Comparison of ENCODE assay signal across 36 cellular contexts in the genomic region with DNA sequence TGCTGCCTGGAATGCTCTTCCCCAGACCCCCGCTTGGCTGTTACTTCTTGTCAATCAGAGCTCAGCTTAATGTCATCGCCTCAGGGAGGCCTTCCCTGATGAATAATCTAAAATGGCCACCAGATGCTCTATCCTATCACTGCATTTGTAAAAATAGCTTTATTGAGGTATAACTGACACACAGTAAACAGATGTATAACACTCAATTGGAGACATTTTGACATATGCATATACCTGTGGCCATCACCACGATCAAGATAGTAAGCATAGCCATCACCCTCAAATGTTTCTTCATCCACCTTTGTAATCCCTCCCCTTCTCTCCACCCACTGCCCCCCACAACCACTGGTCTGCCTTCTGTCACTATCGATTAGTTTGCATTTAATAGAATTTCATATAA. TPM values are rescaled to one million over a fixed set of nuclear protein-coding genes. Genes with fewer than 3 reads are reported as not detected.
DNase-seq lines count a peak whose midpoint lies in the region; ATAC-seq, FAIRE-seq and TF ChIP-seq lines count a peak whose summit lies in the region.
"Had no signal": no experiment of that assay in that cellular context is flagged by ENCODE, and none has a peak within 500 bp of the region (broad histone marks: within the 10 kb centered on the region; RNA-seq: fewer than 3 reads in every experiment).

No MANE protein-coding gene starts in this region.

- DNase-seq in NCI-H82 (lab: John Stamatoyannopoulos, UW): peak; percentile 34
- DNase-seq in NCI-H82 treated with DMSO at 0.1 percent for 48 hours (lab: John Stamatoyannopoulos, UW; ENCODE audit: unreplicated experiment): no peak
- DNase-seq in SK-N-SH: peak; percentile 61
- peak; percentile 51 for DNase-seq in SK-N-DZ (ENCODE audit: low spot score)
- DNase-seq in hippocampal formation (lab: John Stamatoyannopoulos, UW): no peak
- no peak for DNase-seq in HTR-8/SVneo (ENCODE audit: insufficient read length, low spot score)
- DNase-seq: 8988T; ACHN; AML-193; BE2C; C1 segment of cervical spinal cord; Caco-2; Calu3; CD4-positive, alpha-beta memory T cell; CD4-positive, alpha-beta T cell; CD4-positive, CD25-positive, alpha-beta regulatory T cell; CD8-positive, alpha-beta memory T cell; CD8-positive, alpha-beta T cell; COR-L47; DMS 273 treated with DMSO at 0.1 percent for 48 hours; DMS153; DMS79; DMS79 treated with DMSO at 0.1 percent for 48 hours; DND-41; EL had no signal

- peak overlapping the region in 1 of 2 experiments; percentile 53; a peak in 2 of 4 replicates for H3K27ac ChIP-seq in SK-N-SH (ENCODE audit: low read depth in 2 of 2, low read length in 1 of 2)
- H3K27ac ChIP-seq: 22Rv1; A549; BLaER1; BLaER1 treated with 17β-estradiol and CSF1 and Interleukin-3, amounts not matched to agents 10 nM and 100 nM; C4-2B had no signal

- no peak for ATAC-seq in SK-N-SH treated with all-trans-retinoic acid at 6 μM for 48 hours
- ATAC-seq: A549; CD8-positive, alpha-beta T cell had no signal

- no peak overlapping the region for H3K4me2 ChIP-seq in SK-N-SH
- H3K4me2 ChIP-seq: A549; BLaER1; BLaER1 treated with 17β-estradiol and CSF1 and Interleukin-3, amounts not matched to agents 10 nM and 100 nM had no signal

- peaks cover 26% of the 10 kb centered on the region for H3K27me3 Mint-ChIP-seq in brain
- H3K27me3 Mint-ChIP-seq: CD4-positive, CD25-positive, alpha-beta regulatory T cell had no signal

- CTCF ChIA-PET in SK-N-SH (lab: Yijun Ruan, JAX): interaction anchor here (1.6 to 2.4 kb wide), 3 partner anchors 14 to 342 kb away, joined by 5 to 15 read pairs (median 5); no protein-coding TSS in a partner anchor

- TF ChIP-seq RAD21 in SK-N-SH (IDR thresholded peaks at IDR 0.05; ENCODE audit: low read length): no peak

- no peaks in the 10 kb centered on the region for H3K36me3 ChIP-seq in SK-N-SH (replicated peaks in 1 of 2; ENCODE audit: control insufficient read depth in 1 of 2, insufficient read depth in 2 of 2, low read length in 1 of 2)
- H3K36me3 ChIP-seq: BE2C; BLaER1; BLaER1 treated with 17β-estradiol and CSF1 and Interleukin-3, amounts not matched to agents 10 nM and 100 nM had no signal

- no peak overlapping the region for H3K9ac ChIP-seq in SK-N-SH
- H3K9ac ChIP-seq: BLaER1; BLaER1 treated with 17β-estradiol and CSF1 and Interleukin-3, amounts not matched to agents 10 nM and 100 nM had no signal

- peaks cover 0 to 24% of the 10 kb centered on the region in 2 experiments; a peak in 1 of 4 replicates for H3K4me1 ChIP-seq in SK-N-SH (ENCODE audit: control insufficient read depth in 1 of 2, insufficient read depth in 2 of 2, low read depth in 1 of 2, low read length in 1 of 2)
- H3K4me1 ChIP-seq: A549; BE2C; BLaER1; BLaER1 treated with 17β-estradiol and CSF1 and Interleukin-3, amounts not matched to agents 10 nM and 100 nM had no signal

- no peaks in the 10 kb centered on the region; the same call in 1 of the 2 replicates for H3K27me3 ChIP-seq in SK-N-SH (ENCODE audit: insufficient read depth)
- H3K27me3 ChIP-seq: BE2C; BLaER1; BLaER1 treated with 17β-estradiol and CSF1 and Interleukin-3, amounts not matched to agents 10 nM and 100 nM had no signal

- TF ChIP-seq CTCF in SK-N-SH (IDR thresholded peaks at IDR 0.05) (no peak), brain (conservative IDR thresholded peaks at IDR 0.05) (no peak)

- TF ChIP-seq EP300 in SK-N-SH (IDR thresholded peaks at IDR 0.05; ENCODE audit: borderline replicate concordance in 1 of 2, low read depth in 1 of 2, low read length in 1 of 2): no peak

- no peaks in the 10 kb centered on the region for H3K9me3 ChIP-seq in SK-N-SH
- H3K9me3 ChIP-seq: BE2C, BLaER1 had no signal

- no peaks in the 10 kb centered on the region for H4K20me1 ChIP-seq in SK-N-SH (ENCODE audit: insufficient read depth)
- H4K20me1 ChIP-seq: BLaER1; BLaER1 treated with 17β-estradiol and CSF1 and Interleukin-3, amounts not matched to agents 10 nM and 100 nM had no signal

- H3K9me3 Mint-ChIP-seq in brain: peaks cover 7 to 22% (median 9%) of the 10 kb centered on the region in 5 experiments

- peaks cover 31% of the 10 kb centered on the region for H3K4me1 Mint-ChIP-seq in brain
- H3K4me1 Mint-ChIP-seq: B cell; CD14-positive monocyte; CD4-positive, alpha-beta memory T cell; CD4-positive, CD25-positive, alpha-beta regulatory T cell had no signal

- no peak overlapping the region for H3K4me3 Mint-ChIP-seq in brain
- H3K4me3 Mint-ChIP-seq: B cell; CD14-positive monocyte; CD4-positive, alpha-beta T cell; CD4-positive, CD25-positive, alpha-beta regulatory T cell; CD8-positive, alpha-beta memory T cell; CD8-positive, alpha-beta T cell had no signal

- H3K9me2 ChIP-seq in SK-N-SH: no peaks in the 10 kb centered on the region

- no peak for FAIRE-seq in HTR-8/SVneo (lab: Jason Lieb, UNC)
- FAIRE-seq: A204.1, A549, D721Med had no signal

- no peak overlapping the region for H3K4me3 ChIP-seq in SK-N-SH (ENCODE audit: low read depth in 2 of 2, low read length in 1 of 2)
- H3K4me3 ChIP-seq: A549; BLaER1; BLaER1 treated with 17β-estradiol and CSF1 and Interleukin-3, amounts not matched to agents 10 nM and 100 nM had no signal

- H3K36me3 Mint-ChIP-seq in brain: no peaks in the 10 kb centered on the region
- H3K36me3 Mint-ChIP-seq: CD14-positive monocyte; CD4-positive, alpha-beta memory T cell; CD4-positive, CD25-positive, alpha-beta regulatory T cell; CD8-positive, alpha-beta memory T cell; CD8-positive, alpha-beta T cell had no signal

- H3K79me2 ChIP-seq in SK-N-SH (ENCODE audit: insufficient read depth): no peaks in the 10 kb centered on the region

- no peaks in the 10 kb centered on the region for H3F3A ChIP-seq in SK-N-SH (replicated peaks; ENCODE audit: insufficient read depth)

- POLR2A ChIA-PET in SK-N-SH (lab: Yijun Ruan, JAX): interaction anchor here (1.0 to 3.7 kb wide), 2 partner anchors 14 to 126 kb away, joined by 3 to 13 read pairs; no protein-coding TSS in a partner anchor

- H3K27ac Mint-ChIP-seq in brain: peak overlapping the region in 3 of 5 experiments; percentile 18 to 54 (median 32)
- H3K27ac Mint-ChIP-seq: B cell; CD4-positive, alpha-beta memory T cell; CD4-positive, alpha-beta T cell; CD4-positive, CD25-positive, alpha-beta regulatory T cell; CD8-positive, alpha-beta memory T cell; CD8-positive, alpha-beta T cell had no signal

- H2AFZ ChIP-seq in SK-N-SH (ENCODE audit: low read depth): no peak overlapping the region

- 31% methylated on average over 4 of the region's 4 CpGs for WGBS in SK-N-SH (ENCODE audit: low lambda C conversion rate)

TF ChIP-seq in SK-N-SH, 30 proteins besides CTCF, POLR2A, EP300 and RAD21:
- TF ChIP-seq NFIC (IDR thresholded peaks at IDR 0.05; ENCODE audit: borderline replicate concordance) (no peak), TAF1 (IDR thresholded peaks at IDR 0.05; ENCODE audit: borderline replicate concordance, low read depth, low read length) (no peak), GATA2 (CRISPR knock-in tag; IDR thresholded peaks at IDR 0.05) (peak; percentile 61), SMC3 (IDR thresholded peaks at IDR 0.05; ENCODE audit: low read depth, low read length) (no peak)

TF ChIP-seq in SK-N-SH treated with all-trans-retinoic acid at 6 μM for 48 hours, 23 proteins besides CTCF, POLR2A, EP300 and RAD21 (continues in another document):
- TF ChIP-seq ZFP30 (CRISPR knock-in tag; IDR thresholded peaks at IDR 0.05) (no peak), ZFP3 (CRISPR knock-in tag; IDR thresholded peaks at IDR 0.05) (no peak), ZNF565 (CRISPR knock-in tag; conservative IDR thresholded peaks at IDR 0.05; ENCODE audit: low read depth) (no peak), TCF4 (CRISPR knock-in tag; IDR thresholded peaks at IDR 0.05; ENCODE audit: borderline replicate concordance) (no peak), ARNTL (CRISPR knock-in tag; IDR thresholded peaks at IDR 0.05; ENCODE audit: borderline replicate concordance, low read depth) (no peak), RARB (CRISPR knock-in tag; IDR thresholded peaks at IDR 0.05) (no peak), ZNF70 (CRISPR knock-in tag; IDR thresholded peaks at IDR 0.05) (no peak)
- TF ChIP-seq, protein P1, sequence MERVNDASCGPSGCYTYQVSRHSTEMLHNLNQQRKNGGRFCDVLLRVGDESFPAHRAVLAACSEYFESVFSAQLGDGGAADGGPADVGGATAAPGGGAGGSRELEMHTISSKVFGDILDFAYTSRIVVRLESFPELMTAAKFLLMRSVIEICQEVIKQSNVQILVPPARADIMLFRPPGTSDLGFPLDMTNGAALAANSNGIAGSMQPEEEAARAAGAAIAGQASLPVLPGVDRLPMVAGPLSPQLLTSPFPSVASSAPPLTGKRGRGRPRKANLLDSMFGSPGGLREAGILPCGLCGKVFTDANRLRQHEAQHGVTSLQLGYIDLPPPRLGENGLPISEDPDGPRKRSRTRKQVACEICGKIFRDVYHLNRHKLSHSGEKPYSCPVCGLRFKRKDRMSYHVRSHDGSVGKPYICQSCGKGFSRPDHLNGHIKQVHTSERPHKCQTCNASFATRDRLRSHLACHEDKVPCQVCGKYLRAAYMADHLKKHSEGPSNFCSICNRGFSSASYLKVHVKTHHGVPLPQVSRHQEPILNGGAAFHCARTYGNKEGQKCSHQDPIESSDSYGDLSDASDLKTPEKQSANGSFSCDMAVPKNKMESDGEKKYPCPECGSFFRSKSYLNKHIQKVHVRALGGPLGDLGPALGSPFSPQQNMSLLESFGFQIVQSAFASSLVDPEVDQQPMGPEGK (CRISPR knock-in tag; IDR thresholded peaks at IDR 0.05; ENCODE audit: borderline replicate concordance): no peak
- TF ChIP-seq, protein P2, sequence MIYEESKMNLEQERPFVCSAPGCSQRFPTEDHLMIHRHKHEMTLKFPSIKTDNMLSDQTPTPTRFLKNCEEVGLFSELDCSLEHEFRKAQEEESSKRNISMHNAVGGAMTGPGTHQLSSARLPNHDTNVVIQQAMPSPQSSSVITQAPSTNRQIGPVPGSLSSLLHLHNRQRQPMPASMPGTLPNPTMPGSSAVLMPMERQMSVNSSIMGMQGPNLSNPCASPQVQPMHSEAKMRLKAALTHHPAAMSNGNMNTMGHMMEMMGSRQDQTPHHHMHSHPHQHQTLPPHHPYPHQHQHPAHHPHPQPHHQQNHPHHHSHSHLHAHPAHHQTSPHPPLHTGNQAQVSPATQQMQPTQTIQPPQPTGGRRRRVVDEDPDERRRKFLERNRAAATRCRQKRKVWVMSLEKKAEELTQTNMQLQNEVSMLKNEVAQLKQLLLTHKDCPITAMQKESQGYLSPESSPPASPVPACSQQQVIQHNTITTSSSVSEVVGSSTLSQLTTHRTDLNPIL (CRISPR knock-in tag; IDR thresholded peaks at IDR 0.05; ENCODE audit: low read depth): no peak

RNA-seq across cellular contexts. Expression of a gene that starts 36.6 kb away (rescaled TPM):
- polyA plus RNA-seq in SK-N-SH (2012; rRNA removed) (6.7 and 9.1 TPM in 2 replicates), brain (ENCODE audit: insufficient read depth, low read depth, low replicate concordance) (56.3 TPM)
- 3.9 and 7.4 TPM in 2 replicates for polyA plus RNA-seq in SK-N-SH (2012; cell fraction: cytosol; rRNA removed)
- 10.8 and 12.7 TPM in 2 replicates for polyA plus RNA-seq in SK-N-SH (2012; cell fraction: nucleus; rRNA removed)
- 6.1 and 7.1 TPM in 2 replicates for polyA plus RNA-seq in SK-N-DZ (2014; cell fraction: cytosol; rRNA removed)
- polyA plus RNA-seq in SK-N-DZ (2014; cell fraction: nucleus; rRNA removed): 3.6 and 3.9 TPM in 2 replicates

Comparison
In these comparisons a context has a peak if more than half of its experiments do, and no peak if none do; other contexts are left out.
1. DNase-seq: peak in NCI-H82 (single experiment), SK-N-SH (single experiment) and SK-N-DZ (single experiment); none in NCI-H82 treated with DMSO at 0.1 percent for 48 hours (single experiment), hippocampal formation (0 of 2) and HTR-8/SVneo (single experiment).